1 cellular context compared by ENCODE assay signal in genomic region chr2:232214053-232214452, GRCh38.
TF ChIP-seq lines count a peak whose summit lies in the region.

No MANE protein-coding gene starts in this region.

TF ChIP-seq in IMR-90, 13 proteins besides CTCF, POLR2A, EP300 and RAD21 (continued from another document):
- no peak for TF ChIP-seq MAFK (IDR thresholded peaks at IDR 0.05; ENCODE audit: low read depth, low read length)
- no peak for TF ChIP-seq NFE2L2 (IDR thresholded peaks at IDR 0.05; ENCODE audit: low read depth, low read length)
- no peak for TF ChIP-seq SMC3 (IDR thresholded peaks at IDR 0.05; ENCODE audit: low read depth, low read length)
- no peak for TF ChIP-seq MXI1 (IDR thresholded peaks at IDR 0.05; ENCODE audit: borderline replicate concordance, low read depth, low read length)
- no peak for TF ChIP-seq RCOR1 (IDR thresholded peaks at IDR 0.05; ENCODE audit: insufficient replicate concordance, low read length)
- TF ChIP-seq, protein P1, sequence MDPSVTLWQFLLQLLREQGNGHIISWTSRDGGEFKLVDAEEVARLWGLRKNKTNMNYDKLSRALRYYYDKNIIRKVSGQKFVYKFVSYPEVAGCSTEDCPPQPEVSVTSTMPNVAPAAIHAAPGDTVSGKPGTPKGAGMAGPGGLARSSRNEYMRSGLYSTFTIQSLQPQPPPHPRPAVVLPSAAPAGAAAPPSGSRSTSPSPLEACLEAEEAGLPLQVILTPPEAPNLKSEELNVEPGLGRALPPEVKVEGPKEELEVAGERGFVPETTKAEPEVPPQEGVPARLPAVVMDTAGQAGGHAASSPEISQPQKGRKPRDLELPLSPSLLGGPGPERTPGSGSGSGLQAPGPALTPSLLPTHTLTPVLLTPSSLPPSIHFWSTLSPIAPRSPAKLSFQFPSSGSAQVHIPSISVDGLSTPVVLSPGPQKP (IDR thresholded peaks at IDR 0.05; ENCODE audit: borderline replicate concordance, low read depth, low read length) = no peak
- TF ChIP-seq, protein P2, sequence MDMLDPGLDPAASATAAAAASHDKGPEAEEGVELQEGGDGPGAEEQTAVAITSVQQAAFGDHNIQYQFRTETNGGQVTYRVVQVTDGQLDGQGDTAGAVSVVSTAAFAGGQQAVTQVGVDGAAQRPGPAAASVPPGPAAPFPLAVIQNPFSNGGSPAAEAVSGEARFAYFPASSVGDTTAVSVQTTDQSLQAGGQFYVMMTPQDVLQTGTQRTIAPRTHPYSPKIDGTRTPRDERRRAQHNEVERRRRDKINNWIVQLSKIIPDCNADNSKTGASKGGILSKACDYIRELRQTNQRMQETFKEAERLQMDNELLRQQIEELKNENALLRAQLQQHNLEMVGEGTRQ (IDR thresholded peaks at IDR 0.05; ENCODE audit: low read depth, low read length) = no peak
- TF ChIP-seq BHLHE40 (IDR thresholded peaks at IDR 0.05; ENCODE audit: low read depth, low read length) = no peak
